Comparison of ENCODE assay signal across 33 cellular contexts in the genomic region with DNA sequence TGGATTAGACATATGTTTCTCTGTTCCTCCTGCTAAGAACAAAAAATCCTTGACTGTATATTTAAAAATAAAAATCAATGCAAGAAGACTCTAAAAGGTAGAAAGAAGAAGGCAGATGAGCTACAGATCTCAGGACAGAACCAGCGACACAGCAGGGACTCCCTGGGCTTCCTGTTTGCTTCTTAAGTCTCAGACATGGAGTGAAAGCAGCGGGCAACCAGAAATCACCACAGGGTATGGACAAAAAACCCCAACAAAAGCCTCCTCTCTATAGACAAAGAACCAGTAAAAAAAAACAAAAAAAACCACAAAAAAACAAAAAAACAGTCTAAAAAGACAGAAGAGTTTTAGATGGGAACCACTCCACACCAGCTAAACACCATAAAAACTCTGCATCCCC.
"Had no signal": no experiment of that assay in that cellular context is flagged by ENCODE, and none has a peak within 500 bp of the region (broad histone marks: within the 10 kb centered on the region; RNA-seq: fewer than 3 reads in every experiment).

No MANE protein-coding gene starts in this region.

- H3K4me3 ChIP-seq: adrenal gland, body of pancreas, esophagus muscularis mucosa, gastrocnemius medialis had no signal

- H3K36me3 ChIP-seq: adrenal gland, esophagus muscularis mucosa, gastrocnemius medialis, WERI-Rb-1 had no signal

- H3K27ac ChIP-seq: adrenal gland, body of pancreas, esophagus muscularis mucosa, foreskin keratinocyte, gastrocnemius medialis, WERI-Rb-1 had no signal

- ATAC-seq: activated CD4-positive, alpha-beta T cell treated with anti-CD3 and anti-CD28 coated beads for 36 hours; activated CD8-positive, alpha-beta memory T cell treated with anti-CD3 and anti-CD28 coated beads, Interleukin-2, amount 10 ng/mL, durations not matched to agents 7 days and 5 days; activated CD8-positive, alpha-beta T cell treated with anti-CD3 and anti-CD28 coated beads, Interleukin-2, amount 10 ng/mL, durations not matched to agents 7 days and 5 days; activated naive CD8-positive, alpha-beta T cell treated with anti-CD3 and anti-CD28 coated beads, Interleukin-2, amount 50 U/mL, for 24 hours; body of pancreas; effector memory CD8-positive, alpha-beta T cell; foreskin keratinocyte; gastrocnemius medialis; T-helper 17 cell had no signal

- H3K4me1 ChIP-seq: adrenal gland, body of pancreas, esophagus muscularis mucosa, foreskin keratinocyte, gastrocnemius medialis had no signal

- DNase-seq: activated B cell treated with CpG ODN at 0.5 μM for 24 hours; activated CD4-positive, alpha-beta memory T cell treated with anti-CD3 and anti-CD28 coated beads for 36 hours; activated CD4-positive, alpha-beta T cell treated with anti-CD3 and anti-CD28 coated beads for 36 hours; activated CD4-positive, alpha-beta T cell treated with anti-CD3 and anti-CD28 coated beads, Interleukin-2, amount 10 ng/mL, durations not matched to agents 24 days and 14 days; activated CD4-positive, CD25-positive, alpha-beta regulatory T cell treated with anti-CD3 and anti-CD28 coated beads, Interleukin-2, amount 50 U/mL, for 72 hours; activated CD8-positive, alpha-beta memory T cell treated with anti-CD3 and anti-CD28 coated beads, Interleukin-2, amount 10 ng/mL, durations not matched to agents 7 days and 5 days; activated CD8-positive, alpha-beta memory T cell treated with anti-CD3 and anti-CD28 coated beads, Interleukin-2, amount 50 U/mL, for 4 hours; activated CD8-positive, alpha-beta T cell treated with anti-CD3 and anti-CD28 coated beads, Interleukin-2, amount 10 ng/mL, durations not matched to agents 7 days and 5 days; activated effector memory CD4-positive, alpha-beta T cell treated with anti-CD3 and anti-CD28 coated beads, Interleukin-2, amount 50 U/mL, for 16 hours; activated naive CD4-positive, alpha-beta T cell treated with anti-CD3 and anti-CD28 coated beads for 36 hours; activated naive CD8-positive, alpha-beta T cell treated with anti-CD3 and anti-CD28 coated beads for 36 hours; activated naive CD8-positive, alpha-beta T cell treated with anti-CD3 and anti-CD28 coated beads, Interleukin-2, amount 50 U/mL, for 24 hours; activated T-cell treated with anti-CD3 and anti-CD28 coated beads, Interleukin-2, amount 50 U/mL, for 1 hour; activated T-cell treated with anti-CD3 and anti-CD28 coated beads, Interleukin-2, amount 50 U/mL, for 48 hours; adrenal gland; amygdala; aorta; body of pancreas; caudate nucleus; cortex of kidney; dermis blood vessel endothelial cell; effector CD4-positive, alpha-beta T cell; effector memory CD8-positive, alpha-beta T cell; erythroblast; foreskin keratinocyte; gastrocnemius medialis; glutamatergic neuron; T-helper 1 cell; T-helper 17 cell; T1000; WERI-Rb-1 had no signal

- FAIRE-seq: colon had no signal

- H3K27me3 ChIP-seq: adrenal gland, body of pancreas, esophagus muscularis mucosa, foreskin keratinocyte, gastrocnemius medialis had no signal

- H3K9me3 ChIP-seq: adrenal gland, body of pancreas, esophagus muscularis mucosa, gastrocnemius medialis had no signal
